8 cellular contexts compared by ENCODE assay signal in genomic region chr10:7243873-7244272, GRCh38.
DNase-seq lines count a peak whose midpoint lies in the region; ATAC-seq lines count a peak whose summit lies in the region.

No MANE protein-coding gene starts in this region.

- DNase-seq in activated CD8-positive, alpha-beta T cell treated with anti-CD3 and anti-CD28 coated beads, Interleukin-2, amount 10 ng/mL, durations not matched to agents 7 days and 5 days = peak; percentile 50
- no peak for DNase-seq in foreskin melanocyte
- no peak for DNase-seq in kidney glomerular epithelial cell (lab: John Stamatoyannopoulos, UW)
- no peak for DNase-seq in stimulated activated CD4-positive, alpha-beta T cell treated with anti-CD3 and anti-CD28 coated beads, Interleukin-12 subunit alpha, Interleukin-12 subunit beta, amount 100 ng/mL, for 4 hours
- DNase-seq in NCI-H1930 (lab: John Stamatoyannopoulos, UW) = no peak

- CTCF ChIA-PET in activated CD8-positive, alpha-beta T cell treated with anti-CD3 and anti-CD28 coated beads, Interleukin-2, amount 10 ng/mL, durations not matched to agents 7 days and 5 days (lab: Charles Lee) = interaction anchor here (0.8 to 1.8 kb wide), 10 partner anchors 8 to 323 kb away, joined by 3 to 6 read pairs (median 3); no protein-coding TSS in a partner anchor

- H3K27ac Mint-ChIP-seq in activated CD8-positive, alpha-beta T cell treated with anti-CD3 and anti-CD28 coated beads, Interleukin-2, amount 10 ng/mL, durations not matched to agents 7 days and 5 days = peak overlapping the region; percentile 91

- ATAC-seq in GM18499 (IDR thresholded peaks at IDR 0.05; ENCODE audit: insufficient read depth, unreplicated experiment) = peak; percentile 74
- ATAC-seq in GM19463 (IDR thresholded peaks at IDR 0.05; ENCODE audit: unreplicated experiment) = peak; percentile 83
- peak; percentile 79 for ATAC-seq in HG03135 (IDR thresholded peaks at IDR 0.05; ENCODE audit: unreplicated experiment)
- ATAC-seq in activated CD8-positive, alpha-beta T cell treated with anti-CD3 and anti-CD28 coated beads, Interleukin-2, amount 10 ng/mL, durations not matched to agents 7 days and 5 days = peak; percentile 81

- peaks cover 53% of the 10 kb centered on the region for H3K4me1 Mint-ChIP-seq in activated CD8-positive, alpha-beta T cell treated with anti-CD3 and anti-CD28 coated beads, Interleukin-2, amount 10 ng/mL, durations not matched to agents 7 days and 5 days (ENCODE audit: low read depth)

- POLR2A ChIA-PET in activated CD8-positive, alpha-beta T cell treated with anti-CD3 and anti-CD28 coated beads, Interleukin-2, amount 10 ng/mL, durations not matched to agents 7 days and 5 days (lab: Charles Lee) = interaction anchor here (1.0 kb wide), 1 partner anchor 15 kb away, joined by 5 read pairs; no protein-coding TSS in a partner anchor

- H3K36me3 Mint-ChIP-seq in activated CD8-positive, alpha-beta T cell treated with anti-CD3 and anti-CD28 coated beads, Interleukin-2, amount 10 ng/mL, durations not matched to agents 7 days and 5 days (ENCODE audit: low read depth) = peaks cover 78% of the 10 kb centered on the region

- H3K4me3 Mint-ChIP-seq in activated CD8-positive, alpha-beta T cell treated with anti-CD3 and anti-CD28 coated beads, Interleukin-2, amount 10 ng/mL, durations not matched to agents 7 days and 5 days = peak overlapping the region; percentile 59

- H3K27me3 Mint-ChIP-seq in activated CD8-positive, alpha-beta T cell treated with anti-CD3 and anti-CD28 coated beads, Interleukin-2, amount 10 ng/mL, durations not matched to agents 7 days and 5 days (ENCODE audit: low read depth) = no peaks in the 10 kb centered on the region

- no peaks in the 10 kb centered on the region for H3K9me3 Mint-ChIP-seq in activated CD8-positive, alpha-beta T cell treated with anti-CD3 and anti-CD28 coated beads, Interleukin-2, amount 10 ng/mL, durations not matched to agents 7 days and 5 days (ENCODE audit: insufficient read depth)
